ENCODE assay signal across 16 cellular contexts in genomic region chr16:23683487-23683886, GRCh38. TPM values are rescaled to one million over a fixed set of nuclear protein-coding genes. Genes with fewer than 3 reads are reported as not detected.
DNase-seq lines count a peak whose midpoint lies in the region; ATAC-seq, FAIRE-seq and TF ChIP-seq lines count a peak whose summit lies in the region.
"Had no signal": no experiment of that assay in that cellular context is flagged by ENCODE, and none has a peak within 500 bp of the region (broad histone marks: within the 10 kb centered on the region; RNA-seq: fewer than 3 reads in every experiment).

No MANE protein-coding gene starts in this region.

- DNase-seq in HepG2 (ENCODE audit: low spot score) (no peak), right lobe of liver (no peak), IMR-90 (no peak), WTC11 (ENCODE audit: low spot score) (no peak), T-helper 9 cell (no peak), NOMO-1 (lab: John Stamatoyannopoulos, UW; ENCODE audit: unreplicated experiment in 2 of 2) (no peak), foreskin fibroblast (no peak)
- DNase-seq: Caco-2; CD8-positive, alpha-beta memory T cell; DND-41; GDM1; GOT3 had no signal

- H4K20me1 ChIP-seq in HepG2 (ENCODE audit: insufficient read depth, low read length) = peaks cover 6% of the 10 kb centered on the region; the same call in 1 of the 2 replicates
- peaks cover 29% of the 10 kb centered on the region for H4K20me1 ChIP-seq in IMR-90 (ENCODE audit: insufficient read depth, low read length)

- H3K27ac Mint-ChIP-seq in WTC11 = peak overlapping the region; percentile 23; the same call in 1 of the 2 replicates

- TF ChIP-seq POLR2A in HepG2 (IDR thresholded peaks at IDR 0.05; ENCODE audit: insufficient read depth in 1 of 2, low read depth in 2 of 2, low read length in 2 of 2) (no peak), right lobe of liver (IDR thresholded peaks at IDR 0.05) (no peak), IMR-90 (IDR thresholded peaks at IDR 0.05; ENCODE audit: low read depth, low read length) (no peak)

- H3K36me3 Mint-ChIP-seq in WTC11 = peaks cover 79% of the 10 kb centered on the region

- H3K9ac ChIP-seq in HepG2 (ENCODE audit: insufficient read depth, low read depth, low read length) = no peak overlapping the region
- H3K9ac ChIP-seq in IMR-90 (ENCODE audit: low read depth, low read length) = no peak overlapping the region

- 99% methylated on average over 3 of the region's 3 CpGs for WGBS in HepG2 (ENCODE audit: low lambda C conversion rate)
- WGBS in right lobe of liver (ENCODE audit: insufficient coverage, low coverage, low lambda C conversion rate, missing lambda C conversion rate) = 90% methylated on average over 2 of the region's 3 CpGs
- no CpG with 5 or more reads among the region's 3 CpGs for WGBS in IMR-90 (ENCODE audit: extremely low coverage in 2 of 2, insufficient read length in 1 of 2), 2 experiments

- no peak for TF ChIP-seq RAD21 in HepG2 (CRISPR knock-in tag; IDR thresholded peaks at IDR 0.05)
- TF ChIP-seq RAD21 in IMR-90 (IDR thresholded peaks at IDR 0.05; ENCODE audit: low read length) = no peak

- TF ChIP-seq CTCF in HepG2 (CRISPR knock-in tag; IDR thresholded peaks at IDR 0.05) = no peak
- TF ChIP-seq CTCF in right lobe of liver (IDR thresholded peaks at IDR 0.05) = no peak
- no peak for TF ChIP-seq CTCF in IMR-90 (conservative IDR thresholded peaks at IDR 0.05; ENCODE audit: low read depth, low read length)
- TF ChIP-seq CTCF in WTC11 (IDR thresholded peaks at IDR 0.05) = no peak
- no peak for TF ChIP-seq CTCF in foreskin fibroblast (IDR thresholded peaks at IDR 0.05; ENCODE audit: low read depth, low read length)

- no peak overlapping the region for H3K4me3 ChIP-seq in HepG2 (replicated peaks in 1 of 3; ENCODE audit: insufficient read depth in 1 of 3, low read depth in 2 of 3, low read length in 3 of 3)
- no peak overlapping the region for H3K4me3 ChIP-seq in right lobe of liver
- H3K4me3 ChIP-seq in IMR-90 (ENCODE audit: insufficient read depth, low read depth, low read length) = no peak overlapping the region
- no peak overlapping the region for H3K4me3 ChIP-seq in foreskin fibroblast (ENCODE audit: low read depth in 1 of 2, low read length in 2 of 2)
- H3K4me3 ChIP-seq: A549, HAP-1 had no signal

- H2BK120ac ChIP-seq in IMR-90 (ENCODE audit: low read depth, low read length) = no peak overlapping the region

- BruUV-seq in HepG2 (replicated peaks; lab: Mats Ljungman, UMichigan) (no TSS peak), IMR-90 (replicated peaks; lab: Mats Ljungman, UMichigan) (no TSS peak)

- no peak overlapping the region for H3K14ac ChIP-seq in IMR-90 (replicated peaks; ENCODE audit: low read depth, low read length)

- H3K9me1 ChIP-seq in IMR-90 (ENCODE audit: insufficient read depth, low read length) = peaks cover 8% of the 10 kb centered on the region; the same call in 1 of the 2 replicates

- H2AFZ ChIP-seq in HepG2 (ENCODE audit: low read length) (no peak overlapping the region), IMR-90 (replicated peaks; ENCODE audit: low read length, poor library complexity) (peak overlapping the region; percentile 29)

- H3K4ac ChIP-seq in IMR-90 (ENCODE audit: low read depth, low read length) = no peak overlapping the region

- POLR2A ChIA-PET in HepG2 (lab: Yijun Ruan, JAX) = no interaction called here
- POLR2A ChIA-PET in IMR-90 (lab: Charles Lee; ENCODE audit: unreplicated experiment) = no interaction called here
- POLR2A ChIA-PET in WTC11 (lab: Charles Lee) = interaction anchor here (0.6 to 1.3 kb wide), 2 partner anchors 11 to 133 kb away, joined by 3 to 4 read pairs; no protein-coding TSS in a partner anchor

- ATAC-seq in HepG2 = no peak
- no peak for ATAC-seq in right lobe of liver
- no peak for ATAC-seq in IMR-90 (ENCODE audit: low read depth)
- no peak for ATAC-seq in WTC11
- ATAC-seq: A549 had no signal

- no peak overlapping the region for H3K56ac ChIP-seq in IMR-90 (ENCODE audit: extremely low read depth, insufficient read depth, low read length)

- no peak overlapping the region for H2BK20ac ChIP-seq in IMR-90 (ENCODE audit: low read depth, low read length)

- H3K4me1 Mint-ChIP-seq in WTC11 = peaks cover 17% of the 10 kb centered on the region

- peaks cover 46 to 57% of the 10 kb centered on the region in 2 experiments for H3K79me1 ChIP-seq in IMR-90 (ENCODE audit: low read depth in 1 of 2, low read length in 2 of 2)

- H3K18ac ChIP-seq in IMR-90 (ENCODE audit: low read depth, low read length) = no peak overlapping the region

- H2BK15ac ChIP-seq in IMR-90 (ENCODE audit: low read depth, low read length) = no peak overlapping the region

- H2AK5ac ChIP-seq in IMR-90 (ENCODE audit: low read depth, low read length) = no peak overlapping the region

- H3K4me1 ChIP-seq in HepG2 (ENCODE audit: insufficient read depth, low read length) (peaks cover 29% of the 10 kb centered on the region), right lobe of liver (peaks cover 0 to 6% (median 0%) of the 10 kb centered on the region in 4 donors), IMR-90 (ENCODE audit: control insufficient read depth, insufficient read depth, low read length) (peaks cover 13% of the 10 kb centered on the region)

- no peak overlapping the region for H4K91ac ChIP-seq in IMR-90 (ENCODE audit: insufficient read depth, low read depth, low read length)

- peaks cover 50 to 76% of the 10 kb centered on the region in 2 experiments for H3K36me3 ChIP-seq in HepG2 (replicated peaks in 1 of 2; ENCODE audit: control insufficient read depth in 1 of 2, insufficient read depth in 2 of 2, low read length in 2 of 2)
- H3K36me3 ChIP-seq in right lobe of liver = peaks cover 0 to 26% (median 3%) of the 10 kb centered on the region in 4 donors
- H3K36me3 ChIP-seq in IMR-90 (ENCODE audit: control insufficient read depth, insufficient read depth, low read length) = peaks cover 34% of the 10 kb centered on the region

- H3K27me3 Mint-ChIP-seq in WTC11 (ENCODE audit: low read depth) = no peaks in the 10 kb centered on the region
- H3K27me3 Mint-ChIP-seq: CD8-positive, alpha-beta memory T cell had no signal

- H2AK9ac ChIP-seq in IMR-90 (replicated peaks; ENCODE audit: low read depth, low read length, poor library complexity) = peak overlapping the region; percentile 48

- H3K9me3 ChIP-seq in HepG2 (ENCODE audit: low read length) = no peaks in the 10 kb centered on the region
- H3K9me3 ChIP-seq in right lobe of liver = no peaks in the 10 kb centered on the region
- no peaks in the 10 kb centered on the region for H3K9me3 ChIP-seq in IMR-90 (ENCODE audit: control insufficient read depth, insufficient read depth, low read length)
- H3K9me3 ChIP-seq: A549, Caco-2, HAP-1 had no signal

- no peak overlapping the region for H3K4me3 Mint-ChIP-seq in WTC11
- H3K4me3 Mint-ChIP-seq: CD14-positive monocyte; CD8-positive, alpha-beta memory T cell had no signal

- no peak overlapping the region for H2BK5ac ChIP-seq in IMR-90 (ENCODE audit: low read depth, low read length, poor library complexity, severe bottlenecking)

- in situ Hi-C loops in HepG2 (cut with HindIII; ENCODE audit: extremely low pct_ligation_motif_present, low pct_unique_long_range_greater_than_20kb) (no loop called here), IMR-90 (cut with MboI; ENCODE audit: low sequenced_read_pairs) (loop anchor here (25.0 kb wide), 1 partner anchor 829 kb away; no protein-coding TSS in a partner anchor)

- no peak for FAIRE-seq in HepG2 (lab: Jason Lieb, UNC)
- FAIRE-seq: A549, GM12892 had no signal

- no peak overlapping the region for H4K8ac ChIP-seq in IMR-90 (ENCODE audit: low read depth in 2 of 2, low read length in 2 of 2)

- H3K4me2 ChIP-seq in HepG2 (ENCODE audit: low read depth, low read length) (no peak overlapping the region), IMR-90 (ENCODE audit: low read depth, low read length) (no peak overlapping the region)
- H3K4me2 ChIP-seq: A549 had no signal

- no peak overlapping the region for H3K27ac ChIP-seq in HepG2 (ENCODE audit: extremely low read length, insufficient read depth, low read length)
- H3K27ac ChIP-seq in right lobe of liver = no peak overlapping the region
- H3K27ac ChIP-seq in IMR-90 (ENCODE audit: insufficient read depth, low read length) = no peak overlapping the region
- H3K27ac ChIP-seq: A549 had no signal

- dilution Hi-C loops in IMR-90 (cut with HindIII; ENCODE audit: low sequenced_read_pairs, unreplicated experiment) = no loop called here

- H3K23ac ChIP-seq in IMR-90 (ENCODE audit: low read depth, low read length) = no peak overlapping the region

- TF ChIP-seq EP300 in HepG2 (IDR thresholded peaks at IDR 0.05; ENCODE audit: low read depth in 2 of 2, low read length in 2 of 2) = no peak
- TF ChIP-seq EP300 in HepG2 (CRISPR knock-in tag; IDR thresholded peaks at IDR 0.05; ENCODE audit: borderline replicate concordance) = no peak

- intact Hi-C loops in HepG2 (cut with micrococcal nuclease; ENCODE audit: unreplicated experiment) (no loop called here), right lobe of liver (cut with DNase I) (no loop called here), IMR-90 (cut with micrococcal nuclease) (no loop called here)

- CTCF ChIA-PET in HepG2 (lab: Yijun Ruan, JAX; ENCODE audit: low intra/inter-chr PET ratio, low total read pairs) = no interaction called here
- CTCF ChIA-PET in IMR-90 (lab: Yijun Ruan, JAX) = interaction anchor here (1.3 kb wide), 1 partner anchor 9 kb away, joined by 3 read pairs; no protein-coding TSS in a partner anchor
- CTCF ChIA-PET in WTC11 (lab: Charles Lee) = no interaction called here

- H3K9me3 Mint-ChIP-seq in WTC11 = no peaks in the 10 kb centered on the region
- H3K9me3 Mint-ChIP-seq: CD14-positive monocyte; CD8-positive, alpha-beta memory T cell had no signal

- no peak overlapping the region for H4K5ac ChIP-seq in IMR-90 (ENCODE audit: low read depth, low read length)

- peaks cover 48% of the 10 kb centered on the region for H3K79me2 ChIP-seq in HepG2 (ENCODE audit: insufficient read depth, low read length)

- H3K27me3 ChIP-seq in HepG2 (ENCODE audit: control insufficient read depth in 1 of 2, insufficient read depth in 2 of 2, low read length in 2 of 2) (no peaks in the 10 kb centered on the region; a peak in 1 of 5 replicates), right lobe of liver (no peaks in the 10 kb centered on the region), IMR-90 (ENCODE audit: control insufficient read depth, insufficient read depth, low read length) (no peaks in the 10 kb centered on the region)

RNA-seq across cellular contexts. Expression of gene PLK1, which starts 4.8 kb away (rescaled TPM):
- total RNA-seq in HepG2 (2016; rRNA removed; fragmentation: Illumina TruSeq; extraction: Trizol) (76.3 and 97.4 TPM in 2 replicates), right lobe of liver (1 to 10 TPM in 4 of 6 experiments, under 1 TPM in 2; 0.61 to 3.6 (median 1.8) TPM), IMR-90 (2012; rRNA removed) (19.4 and 20.0 TPM in 2 replicates), WTC11 (2021) (145 to 167 TPM (median 147 TPM) in 3 replicates)
- total RNA-seq in HepG2 (2016; cell fraction: cytosol; rRNA removed; fragmentation: Illumina TruSeq; extraction: Trizol; ENCODE audit: low read depth) = 28.4 and 28.6 TPM in 2 replicates
- total RNA-seq in HepG2 (2016; cell fraction: insoluble cytoplasmic fraction; rRNA removed; fragmentation: Illumina TruSeq; extraction: Trizol) = 76.4 and 97.9 TPM in 2 replicates
- 53.8 and 55.3 TPM in 2 replicates for total RNA-seq in HepG2 (2016; cell fraction: membrane; rRNA removed; fragmentation: Illumina TruSeq; extraction: Trizol)
- 54.5 and 64.5 TPM in 2 replicates for total RNA-seq in HepG2 (2016; cell fraction: nucleus; rRNA removed; fragmentation: Illumina TruSeq; extraction: Trizol)
- polyA plus RNA-seq in HepG2 (2011; rRNA removed) (50.7 and 71.5 TPM in 2 replicates), IMR-90 (2012; rRNA removed) (59.0 and 67.8 TPM in 2 replicates)
- polyA plus RNA-seq in HepG2 (2011; cell fraction: cytosol; rRNA removed) = 50.1 and 88.3 TPM in 2 replicates
- polyA plus RNA-seq in HepG2 (2011; cell fraction: nucleus; rRNA removed) = 85.1 and 122 TPM in 2 replicates
- polyA plus RNA-seq in HepG2 (2012) = 60.8 and 97.0 TPM in 2 replicates
- polyA plus RNA-seq in HepG2 (2016; cell fraction: cytosol; fragmentation: Illumina TruSeq; extraction: Trizol; ENCODE audit: low read depth) = 33.9 and 37.2 TPM in 2 replicates
- polyA plus RNA-seq in HepG2 (2016; cell fraction: insoluble cytoplasmic fraction; fragmentation: Illumina TruSeq; extraction: Trizol; ENCODE audit: low read depth) = 114 and 170 TPM in 2 replicates
- polyA plus RNA-seq in HepG2 (2016; cell fraction: membrane; fragmentation: Illumina TruSeq; extraction: Trizol; ENCODE audit: low read depth) = 49.5 and 62.0 TPM in 2 replicates
- 151 and 164 TPM in 2 replicates for polyA plus RNA-seq in HepG2 (2016; cell fraction: nucleus; fragmentation: Illumina TruSeq; extraction: Trizol; ENCODE audit: insufficient read depth, low read depth)
- 177 and 191 TPM in 2 replicates for polyA minus RNA-seq in HepG2 (2011; rRNA and poly(A)+ RNA removed; ENCODE audit: low replicate concordance)
- polyA minus RNA-seq in HepG2 (2011; cell fraction: cytosol; rRNA and poly(A)+ RNA removed) = 65.7 and 78.2 TPM in 2 replicates
- 41.4 and 66.2 TPM in 2 replicates for polyA minus RNA-seq in HepG2 (2011; cell fraction: nucleus; rRNA and poly(A)+ RNA removed)
- 37.4 and 47.0 TPM in 2 replicates for polyA plus RNA-seq in IMR-90 (2012; cell fraction: cytosol; rRNA removed)
- polyA plus RNA-seq in IMR-90 (2012; cell fraction: nucleus; rRNA removed; ENCODE audit: low replicate concordance) = 45.1 and 98.3 TPM in 2 replicates
- polyA plus RNA-seq: CD14-positive monocyte had no signal

RNA-seq across cellular contexts. Expression of gene ERN2, which starts 29.5 kb away (rescaled TPM):
- 0.42 and 2.2 TPM in 2 replicates for total RNA-seq in HepG2 (2016; rRNA removed; fragmentation: Illumina TruSeq; extraction: Trizol)
- 1.6 and 2.4 TPM in 2 replicates for total RNA-seq in HepG2 (2016; cell fraction: cytosol; rRNA removed; fragmentation: Illumina TruSeq; extraction: Trizol; ENCODE audit: low read depth)
- total RNA-seq in HepG2 (2016; cell fraction: insoluble cytoplasmic fraction; rRNA removed; fragmentation: Illumina TruSeq; extraction: Trizol) = 0.76 and 2.3 TPM in 2 replicates
- 0.93 and 1.2 TPM in 2 replicates for total RNA-seq in HepG2 (2016; cell fraction: membrane; rRNA removed; fragmentation: Illumina TruSeq; extraction: Trizol)
- total RNA-seq in HepG2 (2016; cell fraction: nucleus; rRNA removed; fragmentation: Illumina TruSeq; extraction: Trizol) = 3.3 and 6.0 TPM in 2 replicates
- polyA plus RNA-seq in HepG2 (2011; rRNA removed) = 3.5 and 6.3 TPM in 2 replicates
- 1.3 and 2.1 TPM in 2 replicates for polyA plus RNA-seq in HepG2 (2011; cell fraction: cytosol; rRNA removed)
- polyA plus RNA-seq in HepG2 (2011; cell fraction: nucleus; rRNA removed) = 30.6 and 30.9 TPM in 2 replicates
- polyA plus RNA-seq in HepG2 (2012) = 2.1 and 2.2 TPM in 2 replicates
- polyA plus RNA-seq in HepG2 (2016; cell fraction: cytosol; fragmentation: Illumina TruSeq; extraction: Trizol; ENCODE audit: low read depth) = 0.42 and 0.55 TPM in 2 replicates
- polyA plus RNA-seq in HepG2 (2016; cell fraction: insoluble cytoplasmic fraction; fragmentation: Illumina TruSeq; extraction: Trizol; ENCODE audit: low read depth) = 0.54 and 1.3 TPM in 2 replicates
- 0.70 and 1.0 TPM in 2 replicates for polyA plus RNA-seq in HepG2 (2016; cell fraction: membrane; fragmentation: Illumina TruSeq; extraction: Trizol; ENCODE audit: low read depth)
- 8.8 and 10.0 TPM in 2 replicates for polyA plus RNA-seq in HepG2 (2016; cell fraction: nucleus; fragmentation: Illumina TruSeq; extraction: Trizol; ENCODE audit: insufficient read depth, low read depth)
- 8.4 TPM in 1 of 2 replicates, not detected in the other for polyA minus RNA-seq in HepG2 (2011; rRNA and poly(A)+ RNA removed; ENCODE audit: low replicate concordance)
- not detected in 2 replicates for polyA minus RNA-seq in HepG2 (2011; cell fraction: cytosol; rRNA and poly(A)+ RNA removed)
- 6.6 and 7.6 TPM in 2 replicates for polyA minus RNA-seq in HepG2 (2011; cell fraction: nucleus; rRNA and poly(A)+ RNA removed)
- not detected for total RNA-seq in right lobe of liver
- total RNA-seq in IMR-90 (2012; rRNA removed) = 0.54 TPM in 1 of 2 replicates, not detected in the other
- 0.39 and 0.60 TPM in 2 replicates for polyA plus RNA-seq in IMR-90 (2012; rRNA removed)
- 0.04 and 0.42 TPM in 2 replicates for polyA plus RNA-seq in IMR-90 (2012; cell fraction: cytosol; rRNA removed)
- 0.21 and 0.53 TPM in 2 replicates for polyA plus RNA-seq in IMR-90 (2012; cell fraction: nucleus; rRNA removed; ENCODE audit: low replicate concordance)
- total RNA-seq in WTC11 (2021) = 1.8 to 3.9 TPM (median 3.7 TPM) in 3 replicates
- total RNA-seq: Caco-2; CD8-positive, alpha-beta memory T cell had no signal
- polyA plus RNA-seq: A549; CD14-positive monocyte; CD8-positive, alpha-beta memory T cell had no signal

RNA-seq across cellular contexts. Expression of gene DCTN5, which starts 42.2 kb away (rescaled TPM):
- total RNA-seq in HepG2 (2016; rRNA removed; fragmentation: Illumina TruSeq; extraction: Trizol) (207 and 352 TPM in 2 replicates), right lobe of liver (10 to 100 TPM; 10.0 to 18.9 (median 18.3) TPM), IMR-90 (2012; rRNA removed) (111 and 121 TPM in 2 replicates), WTC11 (2021) (54.0 to 65.8 TPM (median 60.0 TPM) in 3 replicates)
- total RNA-seq in HepG2 (2016; cell fraction: cytosol; rRNA removed; fragmentation: Illumina TruSeq; extraction: Trizol; ENCODE audit: low read depth) = 20.5 and 23.4 TPM in 2 replicates
- total RNA-seq in HepG2 (2016; cell fraction: insoluble cytoplasmic fraction; rRNA removed; fragmentation: Illumina TruSeq; extraction: Trizol) = 209 and 347 TPM in 2 replicates
- 72.8 and 82.2 TPM in 2 replicates for total RNA-seq in HepG2 (2016; cell fraction: membrane; rRNA removed; fragmentation: Illumina TruSeq; extraction: Trizol)
- total RNA-seq in HepG2 (2016; cell fraction: nucleus; rRNA removed; fragmentation: Illumina TruSeq; extraction: Trizol) = 132 and 133 TPM in 2 replicates
- polyA plus RNA-seq in HepG2 (2011; rRNA removed) (104 and 105 TPM in 2 replicates), IMR-90 (2012; rRNA removed) (43.3 and 49.6 TPM in 2 replicates)
- 63.7 and 85.8 TPM in 2 replicates for polyA plus RNA-seq in HepG2 (2011; cell fraction: cytosol; rRNA removed)
- 63.0 and 74.7 TPM in 2 replicates for polyA plus RNA-seq in HepG2 (2011; cell fraction: nucleus; rRNA removed)
- 94.7 and 110 TPM in 2 replicates for polyA plus RNA-seq in HepG2 (2012)
- polyA plus RNA-seq in HepG2 (2016; cell fraction: cytosol; fragmentation: Illumina TruSeq; extraction: Trizol; ENCODE audit: low read depth) = 19.7 and 22.2 TPM in 2 replicates
- polyA plus RNA-seq in HepG2 (2016; cell fraction: insoluble cytoplasmic fraction; fragmentation: Illumina TruSeq; extraction: Trizol; ENCODE audit: low read depth) = 226 and 246 TPM in 2 replicates
- 43.6 and 49.0 TPM in 2 replicates for polyA plus RNA-seq in HepG2 (2016; cell fraction: membrane; fragmentation: Illumina TruSeq; extraction: Trizol; ENCODE audit: low read depth)
- polyA plus RNA-seq in HepG2 (2016; cell fraction: nucleus; fragmentation: Illumina TruSeq; extraction: Trizol; ENCODE audit: insufficient read depth, low read depth) = 155 and 179 TPM in 2 replicates
- polyA minus RNA-seq in HepG2 (2011; rRNA and poly(A)+ RNA removed; ENCODE audit: low replicate concordance) = 138 and 162 TPM in 2 replicates
- 44.3 and 44.4 TPM in 2 replicates for polyA minus RNA-seq in HepG2 (2011; cell fraction: cytosol; rRNA and poly(A)+ RNA removed)
- polyA minus RNA-seq in HepG2 (2011; cell fraction: nucleus; rRNA and poly(A)+ RNA removed) = 115 and 133 TPM in 2 replicates
- 10.9 and 13.9 TPM in 2 replicates for polyA plus RNA-seq in IMR-90 (2012; cell fraction: cytosol; rRNA removed)
- 14.4 and 61.6 TPM in 2 replicates for polyA plus RNA-seq in IMR-90 (2012; cell fraction: nucleus; rRNA removed; ENCODE audit: low replicate concordance)

RNA-seq across cellular contexts. Expression of gene PALB2, which starts 42.4 kb away (rescaled TPM):
- total RNA-seq in HepG2 (2016; rRNA removed; fragmentation: Illumina TruSeq; extraction: Trizol) (40.9 and 58.5 TPM in 2 replicates), right lobe of liver (1 to 10 TPM; 4.3 to 7.7 (median 5.4) TPM), IMR-90 (2012; rRNA removed) (8.6 and 11.7 TPM in 2 replicates), WTC11 (2021) (23.8 to 32.1 TPM (median 25.1 TPM) in 3 replicates)
- total RNA-seq in HepG2 (2016; cell fraction: cytosol; rRNA removed; fragmentation: Illumina TruSeq; extraction: Trizol; ENCODE audit: low read depth) = 19.0 and 19.8 TPM in 2 replicates
- 40.7 and 53.7 TPM in 2 replicates for total RNA-seq in HepG2 (2016; cell fraction: insoluble cytoplasmic fraction; rRNA removed; fragmentation: Illumina TruSeq; extraction: Trizol)
- 34.7 and 41.1 TPM in 2 replicates for total RNA-seq in HepG2 (2016; cell fraction: membrane; rRNA removed; fragmentation: Illumina TruSeq; extraction: Trizol)
- 36.5 and 40.9 TPM in 2 replicates for total RNA-seq in HepG2 (2016; cell fraction: nucleus; rRNA removed; fragmentation: Illumina TruSeq; extraction: Trizol)
- polyA plus RNA-seq in HepG2 (2011; rRNA removed) (11.0 and 12.1 TPM in 2 replicates), IMR-90 (2012; rRNA removed) (3.1 and 4.1 TPM in 2 replicates)
- polyA plus RNA-seq in HepG2 (2011; cell fraction: cytosol; rRNA removed) = 6.6 and 10.2 TPM in 2 replicates
- 9.5 and 11.4 TPM in 2 replicates for polyA plus RNA-seq in HepG2 (2011; cell fraction: nucleus; rRNA removed)
- polyA plus RNA-seq in HepG2 (2012) = 15.7 and 25.4 TPM in 2 replicates
- 3.9 and 4.1 TPM in 2 replicates for polyA plus RNA-seq in HepG2 (2016; cell fraction: cytosol; fragmentation: Illumina TruSeq; extraction: Trizol; ENCODE audit: low read depth)
- 58.1 and 60.2 TPM in 2 replicates for polyA plus RNA-seq in HepG2 (2016; cell fraction: insoluble cytoplasmic fraction; fragmentation: Illumina TruSeq; extraction: Trizol; ENCODE audit: low read depth)
- polyA plus RNA-seq in HepG2 (2016; cell fraction: membrane; fragmentation: Illumina TruSeq; extraction: Trizol; ENCODE audit: low read depth) = 14.0 and 15.7 TPM in 2 replicates
- 51.4 and 67.7 TPM in 2 replicates for polyA plus RNA-seq in HepG2 (2016; cell fraction: nucleus; fragmentation: Illumina TruSeq; extraction: Trizol; ENCODE audit: insufficient read depth, low read depth)
- 16.5 and 19.6 TPM in 2 replicates for polyA minus RNA-seq in HepG2 (2011; rRNA and poly(A)+ RNA removed; ENCODE audit: low replicate concordance)
- 14.5 and 17.8 TPM in 2 replicates for polyA minus RNA-seq in HepG2 (2011; cell fraction: cytosol; rRNA and poly(A)+ RNA removed)
- polyA minus RNA-seq in HepG2 (2011; cell fraction: nucleus; rRNA and poly(A)+ RNA removed) = 32.6 and 35.8 TPM in 2 replicates
- 0.63 and 0.70 TPM in 2 replicates for polyA plus RNA-seq in IMR-90 (2012; cell fraction: cytosol; rRNA removed)
- 1.1 and 5.1 TPM in 2 replicates for polyA plus RNA-seq in IMR-90 (2012; cell fraction: nucleus; rRNA removed; ENCODE audit: low replicate concordance)
